In the genomic region with DNA sequence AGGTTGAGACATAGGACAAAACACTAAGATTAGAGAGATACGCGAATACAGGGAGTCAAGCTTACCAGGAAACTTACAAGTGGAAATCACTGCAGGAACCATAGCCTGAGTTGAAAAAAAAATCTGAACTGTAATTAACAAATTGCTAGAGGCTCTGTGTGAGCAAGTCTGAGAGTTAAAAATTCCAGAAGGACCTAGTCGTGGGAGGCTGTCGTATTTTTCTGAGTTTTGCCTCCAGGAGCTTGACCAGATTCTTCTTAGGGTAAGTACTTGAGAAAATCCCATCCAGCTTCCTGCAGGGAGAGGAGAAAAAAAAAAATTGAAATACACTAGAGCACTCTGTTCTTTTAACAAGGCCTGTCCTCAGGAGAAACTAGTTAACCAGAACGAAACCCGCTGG, we compare ENCODE assay signal across 36 cellular contexts. TPM values are rescaled to one million over a fixed set of nuclear protein-coding genes. Genes with fewer than 3 reads are reported as not detected.
"Had no signal": no experiment of that assay in that cellular context is flagged by ENCODE, and none has a peak within 500 bp of the region (broad histone marks: within the 10 kb centered on the region; RNA-seq: fewer than 3 reads in every experiment).

No MANE protein-coding gene starts in this region.

- H3K27ac ChIP-seq: adrenal gland, body of pancreas, brain microvascular endothelial cell, breast epithelium, VCaP had no signal

- H3K36me3 ChIP-seq: adrenal gland, brain microvascular endothelial cell, breast epithelium had no signal

- H3K27me3 Mint-ChIP-seq: activated B cell treated with CpG ODN at 0.5 μM for 24 hours; activated CD4-positive, alpha-beta memory T cell treated with anti-CD3 and anti-CD28 coated beads for 36 hours; activated CD4-positive, alpha-beta T cell treated with anti-CD3 and anti-CD28 coated beads, Interleukin-2, amount 10 ng/mL, durations not matched to agents 24 days and 14 days; activated CD8-positive, alpha-beta T cell treated with anti-CD3 and anti-CD28 coated beads for 36 hours; activated naive CD8-positive, alpha-beta T cell treated with anti-CD3 and anti-CD28 coated beads for 36 hours; activated T-helper 17 cell treated with anti-CD3 and anti-CD28 coated beads, Interleukin-2, amount 50 U/mL, for 72 hours had no signal

- H3K27me3 ChIP-seq: adrenal gland, body of pancreas, brain microvascular endothelial cell, breast epithelium had no signal

- H3K9me3 Mint-ChIP-seq: activated CD4-positive, alpha-beta T cell treated with anti-CD3 and anti-CD28 coated beads, Interleukin-2, amount 10 ng/mL, durations not matched to agents 24 days and 14 days; activated naive CD8-positive, alpha-beta T cell treated with anti-CD3 and anti-CD28 coated beads for 36 hours; activated T-helper 1 cell treated with anti-CD3 and anti-CD28 coated beads, Interleukin-12 subunit alpha, Interleukin-12 subunit beta, Interleukin-2, Interleukin-4 antibody, amounts not matched to agents 30 ng/mL and 10 ng/mL and 1 ng/mL, durations not matched to agents 14 hours and 24 hours and 36 hours; activated T-helper 17 cell treated with anti-CD3 and anti-CD28 coated beads, Interleukin-2, amount 50 U/mL, for 72 hours had no signal

- H3K4me3 Mint-ChIP-seq: activated B cell treated with CpG ODN at 0.5 μM for 24 hours; activated CD4-positive, alpha-beta memory T cell treated with anti-CD3 and anti-CD28 coated beads for 36 hours; activated CD4-positive, alpha-beta T cell treated with anti-CD3 and anti-CD28 coated beads, Interleukin-2, amount 10 ng/mL, durations not matched to agents 24 days and 14 days; activated CD8-positive, alpha-beta T cell treated with anti-CD3 and anti-CD28 coated beads for 36 hours; activated naive CD4-positive, alpha-beta T cell treated with anti-CD3 and anti-CD28 coated beads for 36 hours; activated naive CD8-positive, alpha-beta T cell treated with anti-CD3 and anti-CD28 coated beads for 36 hours; activated T-cell treated with anti-CD3 and anti-CD28 coated beads, Interleukin-2, amount 50 U/mL, for 4 hours; activated T-cell treated with anti-CD3 and anti-CD28 coated beads, Interleukin-2, amount 50 U/mL, for 72 hours; activated T-helper 1 cell treated with anti-CD3 and anti-CD28 coated beads, Interleukin-12 subunit alpha, Interleukin-12 subunit beta, Interleukin-2, Interleukin-4 antibody, amounts not matched to agents 30 ng/mL and 10 ng/mL and 1 ng/mL, durations not matched to agents 14 hours and 24 hours and 36 hours; activated T-helper 17 cell treated with anti-CD3 and anti-CD28 coated beads, Interleukin-2, amount 50 U/mL, for 72 hours; T-helper 1 cell treated with Interleukin-12 subunit alpha and Interleukin-12 subunit beta and Interleukin-4 antibody, amounts not matched to agents 30 μg/mL and 1 μg/mL, for 36 hours; T-helper 2 cell treated with Interferon-gamma antibody and Interleukin-4, amounts not matched to agents 5 μg/mL and 100 μg/mL, for 36 hours had no signal

- ATAC-seq: activated CD8-positive, alpha-beta T cell treated with anti-CD3 and anti-CD28 coated beads for 36 hours; activated naive CD4-positive, alpha-beta T cell treated with anti-CD3 and anti-CD28 coated beads, Interleukin-2, amount 50 U/mL, for 72 hours; activated T-cell treated with anti-CD3 and anti-CD28 coated beads, Interleukin-2, amount 50 U/mL, for 4 hours; activated T-cell treated with anti-CD3 and anti-CD28 coated beads, Interleukin-2, amount 50 U/mL, for 72 hours; activated T-helper 17 cell treated with anti-CD3 and anti-CD28 coated beads, Interleukin-2, amount 50 U/mL, for 72 hours; body of pancreas had no signal

- H3K4me1 ChIP-seq: adrenal gland, body of pancreas, breast epithelium had no signal

- H3K9me3 ChIP-seq: adrenal gland, body of pancreas, breast epithelium had no signal

- H3K27ac Mint-ChIP-seq: activated B cell treated with CpG ODN at 0.5 μM for 24 hours; activated CD4-positive, alpha-beta memory T cell treated with anti-CD3 and anti-CD28 coated beads for 36 hours; activated CD4-positive, alpha-beta T cell treated with anti-CD3 and anti-CD28 coated beads, Interleukin-2, amount 10 ng/mL, durations not matched to agents 24 days and 14 days; activated CD8-positive, alpha-beta T cell treated with anti-CD3 and anti-CD28 coated beads for 36 hours; activated naive CD4-positive, alpha-beta T cell treated with anti-CD3 and anti-CD28 coated beads for 36 hours; activated naive CD4-positive, alpha-beta T cell treated with anti-CD3 and anti-CD28 coated beads, Interleukin-2, amount 50 U/mL, for 72 hours; activated naive CD8-positive, alpha-beta T cell treated with anti-CD3 and anti-CD28 coated beads for 36 hours; activated T-cell treated with anti-CD3 and anti-CD28 coated beads, Interleukin-2, amount 50 U/mL, for 72 hours; activated T-helper 1 cell treated with anti-CD3 and anti-CD28 coated beads, Interleukin-12 subunit alpha, Interleukin-12 subunit beta, Interleukin-2, Interleukin-4 antibody, amounts not matched to agents 30 ng/mL and 10 ng/mL and 1 ng/mL, durations not matched to agents 14 hours and 24 hours and 36 hours; activated T-helper 17 cell treated with anti-CD3 and anti-CD28 coated beads, Interleukin-2, amount 50 U/mL, for 72 hours; T-helper 1 cell treated with Interleukin-12 subunit alpha and Interleukin-12 subunit beta and Interleukin-4 antibody, amounts not matched to agents 30 μg/mL and 1 μg/mL, for 36 hours; T-helper 2 cell treated with Interferon-gamma antibody and Interleukin-4, amounts not matched to agents 5 μg/mL and 100 μg/mL, for 36 hours had no signal

- DNase-seq: activated B cell treated with CpG ODN at 0.5 μM for 24 hours; activated CD4-positive, alpha-beta memory T cell treated with anti-CD3 and anti-CD28 coated beads for 36 hours; activated CD4-positive, alpha-beta T cell treated with anti-CD3 and anti-CD28 coated beads for 4 hours; activated CD4-positive, alpha-beta T cell treated with anti-CD3 and anti-CD28 coated beads, Interleukin-2, amount 10 ng/mL, durations not matched to agents 24 days and 14 days; activated CD4-positive, alpha-beta T cell treated with anti-CD3 and anti-CD28 coated beads, Interleukin-2, amount 50 U/mL, for 1 hour; activated CD4-positive, alpha-beta T cell treated with anti-CD3 and anti-CD28 coated beads, Interleukin-2, amount 50 U/mL, for 4 hours; activated CD4-positive, CD25-positive, alpha-beta regulatory T cell treated with anti-CD3 and anti-CD28 coated beads, Interleukin-2, amount 50 U/mL, for 72 hours; activated CD8-positive, alpha-beta memory T cell treated with anti-CD3 and anti-CD28 coated beads, Interleukin-2, amount 50 U/mL, for 4 hours; activated CD8-positive, alpha-beta T cell treated with anti-CD3 and anti-CD28 coated beads for 36 hours; activated effector memory CD4-positive, alpha-beta T cell treated with anti-CD3 and anti-CD28 coated beads, Interleukin-2, amount 50 U/mL, for 16 hours; activated gamma-delta T cell treated with Interleukin-2 at 50 U/mL for 16 hours; activated naive CD4-positive, alpha-beta T cell; activated naive CD4-positive, alpha-beta T cell treated with anti-CD3 and anti-CD28 coated beads for 36 hours; activated naive CD4-positive, alpha-beta T cell treated with anti-CD3 and anti-CD28 coated beads, Interleukin-2, amount 50 U/mL, for 16 hours; activated naive CD8-positive, alpha-beta T cell treated with anti-CD3 and anti-CD28 coated beads for 36 hours; activated T-cell treated with anti-CD3 and anti-CD28 coated beads for 4 hours; activated T-cell treated with anti-CD3 and anti-CD28 coated beads, Interleukin-2, amount 50 U/mL, for 1 hour; activated T-cell treated with anti-CD3 and anti-CD28 coated beads, Interleukin-2, amount 50 U/mL, for 4 hours; activated T-cell treated with anti-CD3 and anti-CD28 coated beads, Interleukin-2, amount 50 U/mL, for 72 hours; adrenal gland; amniotic stem cell; aorta; body of pancreas; brain microvascular endothelial cell; central memory CD4-positive, alpha-beta T cell; T-helper 1 cell; T-helper 2 cell; T-helper 9 cell had no signal

- H3K36me3 Mint-ChIP-seq: activated CD4-positive, alpha-beta memory T cell treated with anti-CD3 and anti-CD28 coated beads for 36 hours; activated naive CD4-positive, alpha-beta T cell treated with anti-CD3 and anti-CD28 coated beads, Interleukin-2, amount 50 U/mL, for 72 hours; activated naive CD8-positive, alpha-beta T cell treated with anti-CD3 and anti-CD28 coated beads for 36 hours had no signal

- H3K4me1 Mint-ChIP-seq: activated B cell treated with CpG ODN at 0.5 μM for 24 hours; activated CD4-positive, alpha-beta T cell treated with anti-CD3 and anti-CD28 coated beads, Interleukin-2, amount 10 ng/mL, durations not matched to agents 24 days and 14 days; activated naive CD8-positive, alpha-beta T cell treated with anti-CD3 and anti-CD28 coated beads for 36 hours; activated T-helper 17 cell treated with anti-CD3 and anti-CD28 coated beads, Interleukin-2, amount 50 U/mL, for 72 hours had no signal

- H3K4me3 ChIP-seq: adrenal gland, body of pancreas, breast epithelium had no signal

RNA-seq across cellular contexts. Expression of a gene that starts 22.7 kb away (rescaled TPM):
- total RNA-seq: activated B cell treated with CpG ODN at 0.5 μM for 24 hours; activated CD4-positive, alpha-beta memory T cell treated with anti-CD3 and anti-CD28 coated beads for 36 hours; activated CD4-positive, alpha-beta T cell treated with anti-CD3 and anti-CD28 coated beads, Interleukin-2, amount 10 ng/mL, durations not matched to agents 24 days and 14 days; activated CD8-positive, alpha-beta memory T cell treated with anti-CD3 and anti-CD28 coated beads for 36 hours; activated CD8-positive, alpha-beta T cell treated with anti-CD3 and anti-CD28 coated beads for 36 hours; activated naive CD4-positive, alpha-beta T cell treated with anti-CD3 and anti-CD28 coated beads for 36 hours; activated naive CD8-positive, alpha-beta T cell treated with anti-CD3 and anti-CD28 coated beads for 36 hours; activated T-cell treated with anti-CD3 and anti-CD28 coated beads, Interleukin-2, amount 50 U/mL, for 4 hours; activated T-helper 1 cell treated with anti-CD3 and anti-CD28 coated beads, Interleukin-12 subunit alpha, Interleukin-12 subunit beta, Interleukin-2, Interleukin-4 antibody, amounts not matched to agents 30 ng/mL and 10 ng/mL and 1 ng/mL, durations not matched to agents 14 hours and 24 hours and 36 hours had no signal
